ENCODE assay signal across 29 cellular contexts in genomic region chr1:238468068-238468467, GRCh38.
"Had no signal": no experiment of that assay in that cellular context is flagged by ENCODE, and none has a peak within 500 bp of the region (broad histone marks: within the 10 kb centered on the region; RNA-seq: fewer than 3 reads in every experiment).

No MANE protein-coding gene starts in this region.

- H3K79me2 ChIP-seq: parathyroid adenoma had no signal

- H3K27ac ChIP-seq: esophagus squamous epithelium, neutrophil, parathyroid adenoma, right atrium auricular region, sigmoid colon, stomach, thyroid gland had no signal

- H3K4me3 Mint-ChIP-seq: effector memory CD8-positive, alpha-beta T cell; immature natural killer cell; memory B cell; mesothelial cell of epicardium; naive B cell; natural killer cell treated with Interleukin-12 subunit alpha and Interleukin-12 subunit beta and Interleukin-15 and Interleukin-18, amount 100 ng/mL, for 72 hours; neural crest cell; stimulated activated effector memory CD8-positive, alpha-beta T cell treated with anti-CD3 and anti-CD28 coated beads, Interleukin-12 subunit alpha, Interleukin-12 subunit beta, amount 100 ng/mL, for 72 hours; type B pancreatic cell had no signal

- H3K4me1 Mint-ChIP-seq: immature natural killer cell; memory B cell; naive B cell; stimulated activated effector memory CD8-positive, alpha-beta T cell treated with anti-CD3 and anti-CD28 coated beads, Interleukin-12 subunit alpha, Interleukin-12 subunit beta, amount 100 ng/mL, for 72 hours had no signal

- H3K9me3 Mint-ChIP-seq: type B pancreatic cell had no signal

- H3K4me3 ChIP-seq: esophagus squamous epithelium, lung, mucosa of descending colon, right atrium auricular region, stomach, thyroid gland had no signal

- H3K36me3 Mint-ChIP-seq: immature natural killer cell; memory B cell; mesothelial cell of epicardium; naive B cell; stimulated activated effector memory CD8-positive, alpha-beta T cell treated with anti-CD3 and anti-CD28 coated beads, Interleukin-12 subunit alpha, Interleukin-12 subunit beta, amount 100 ng/mL, for 72 hours had no signal

- H3K27me3 ChIP-seq: esophagus squamous epithelium, neutrophil, right atrium auricular region, sigmoid colon, stomach, thyroid gland had no signal

- H3K9me3 ChIP-seq: esophagus squamous epithelium, mucosa of descending colon, neutrophil, right atrium auricular region, sigmoid colon, stomach, thyroid gland had no signal

- ATAC-seq: effector memory CD8-positive, alpha-beta T cell; left colon; mucosa of descending colon; natural killer cell treated with Interleukin-12 subunit alpha and Interleukin-12 subunit beta and Interleukin-15 and Interleukin-18, amount 100 ng/mL, for 72 hours; stimulated activated effector memory CD8-positive, alpha-beta T cell treated with anti-CD3 and anti-CD28 coated beads, Interleukin-12 subunit alpha, Interleukin-12 subunit beta, amount 100 ng/mL, for 72 hours had no signal

- H3K27ac Mint-ChIP-seq: effector memory CD8-positive, alpha-beta T cell; immature natural killer cell; memory B cell; mesothelial cell of epicardium; naive B cell; natural killer cell treated with Interleukin-12 subunit alpha and Interleukin-12 subunit beta and Interleukin-15 and Interleukin-18, amount 100 ng/mL, for 72 hours; progenitor cell of endocrine pancreas; stimulated activated effector memory CD8-positive, alpha-beta T cell treated with anti-CD3 and anti-CD28 coated beads, Interleukin-12 subunit alpha, Interleukin-12 subunit beta, amount 100 ng/mL, for 72 hours; type B pancreatic cell had no signal

- H3K27me3 Mint-ChIP-seq: effector memory CD8-positive, alpha-beta T cell; memory B cell; naive B cell; natural killer cell treated with Interleukin-12 subunit alpha and Interleukin-12 subunit beta and Interleukin-15 and Interleukin-18, amount 100 ng/mL, for 72 hours; progenitor cell of endocrine pancreas; type B pancreatic cell had no signal

- H3K9ac ChIP-seq: parathyroid adenoma had no signal

- H3K36me3 ChIP-seq: esophagus squamous epithelium, neutrophil, right atrium auricular region, sigmoid colon, stomach, thyroid gland had no signal

- DNase-seq: cortex of kidney; effector memory CD8-positive, alpha-beta T cell; erythroblast; esophagus squamous epithelium; foreskin melanocyte; hypothalamus; immature natural killer cell; islet precursor cell; kidney glomerular epithelial cell; left colon; mucosa of descending colon; naive B cell; sigmoid colon; stimulated activated CD4-positive, alpha-beta T cell treated with anti-CD3 and anti-CD28 coated beads, Interleukin-2, amount 100 ng/mL, for 24 hours; stimulated activated CD4-positive, alpha-beta T cell treated with anti-CD3 and anti-CD28 coated beads, Interleukin-4, amount 100 ng/mL, for 24 hours; stimulated activated naive CD4-positive, alpha-beta T cell treated with Interleukin-2 at 50 U/mL for 16 hours; stomach; thyroid gland had no signal

- H2AFZ ChIP-seq: parathyroid adenoma had no signal

- H3K4me1 ChIP-seq: parathyroid adenoma, right atrium auricular region, sigmoid colon, thyroid gland had no signal
